ENCODE assay signal across 12 cellular contexts in genomic region chr9:89532478-89532877, GRCh38. TPM values are rescaled to one million over a fixed set of nuclear protein-coding genes. Genes with fewer than 3 reads are reported as not detected.
DNase-seq lines count a peak whose midpoint lies in the region; ATAC-seq and TF ChIP-seq lines count a peak whose summit lies in the region.
"Had no signal": no experiment of that assay in that cellular context is flagged by ENCODE, and none has a peak within 500 bp of the region (broad histone marks: within the 10 kb centered on the region; RNA-seq: fewer than 3 reads in every experiment).

No MANE protein-coding gene starts in this region.

- no peak for TF ChIP-seq CTCF in right lobe of liver (IDR thresholded peaks at IDR 0.05)

- no peaks in the 10 kb centered on the region for H3K9me3 ChIP-seq in right lobe of liver
- H3K9me3 ChIP-seq: psoas muscle had no signal

- no peak overlapping the region for H3K27ac ChIP-seq in right lobe of liver
- H3K27ac ChIP-seq: breast epithelium, psoas muscle had no signal

- ATAC-seq in activated CD4-positive, CD25-positive, alpha-beta regulatory T cell treated with anti-CD3 and anti-CD28 coated beads, Interleukin-2, amount 50 U/mL, for 24 hours, result peak; percentile 58 to 66
- peak in 3 of 4 donors; percentile 8 to 78 (median 21) for ATAC-seq in right lobe of liver
- peak; percentile 83 for ATAC-seq in stimulated activated naive CD8-positive, alpha-beta T cell treated with anti-CD3 and anti-CD28 coated beads, Interleukin-15, Interleukin-2, amounts not matched to agents 100 U/mL and 50 U/mL, for 24 hours
- ATAC-seq: psoas muscle had no signal

- H3K27me3 ChIP-seq in right lobe of liver, result no peaks in the 10 kb centered on the region
- H3K27me3 ChIP-seq: breast epithelium had no signal

- no peak for TF ChIP-seq POLR2A in right lobe of liver (IDR thresholded peaks at IDR 0.05)
- TF ChIP-seq POLR2A in erythroblast (IDR thresholded peaks at IDR 0.05; ENCODE audit: low read length), result no peak

- WGBS in right lobe of liver (ENCODE audit: insufficient coverage, low coverage, low lambda C conversion rate, missing lambda C conversion rate), result 38% methylated on average over 2 of the region's 4 CpGs

- H3K36me3 ChIP-seq in right lobe of liver, result no peaks in the 10 kb centered on the region
- H3K36me3 ChIP-seq: breast epithelium had no signal

- intact Hi-C loops in right lobe of liver (cut with DNase I), result loop anchor here in 1 of 2 donors (10.0 kb wide), 1 partner anchor 138 kb away; no protein-coding TSS in a partner anchor

- no peak for DNase-seq in activated CD4-positive, CD25-positive, alpha-beta regulatory T cell (lab: John Stamatoyannopoulos, UW)
- DNase-seq in activated T-cell treated with anti-CD3 and anti-CD28 coated beads, Interleukin-2, amount 50 U/mL, for 48 hours, result peak; percentile 60 to 67
- no peak for DNase-seq in right lobe of liver
- peak; percentile 55 for DNase-seq in stimulated activated naive CD8-positive, alpha-beta T cell treated with anti-CD3 and anti-CD28 coated beads, Interleukin-15, Interleukin-2, amounts not matched to agents 100 U/mL and 50 U/mL, for 24 hours
- no peak for DNase-seq in germinal center (ENCODE audit: low spot score)
- DNase-seq in NCI-H82 treated with DMSO at 0.1 percent for 48 hours (lab: John Stamatoyannopoulos, UW; ENCODE audit: unreplicated experiment), result no peak
- DNase-seq in erythroblast (lab: John Stamatoyannopoulos, UW), result no peak
- DNase-seq: hippocampal formation, NCI-H2107, psoas muscle had no signal

- no peak overlapping the region for H3K4me3 ChIP-seq in right lobe of liver
- H3K4me3 ChIP-seq: breast epithelium, psoas muscle had no signal

- peaks cover 0 to 8% (median 0%) of the 10 kb centered on the region in 4 donors for H3K4me1 ChIP-seq in right lobe of liver
- H3K4me1 ChIP-seq: breast epithelium, psoas muscle had no signal

RNA-seq across cellular contexts. Expression of gene SEMA4D, which starts 34.6 kb away (rescaled TPM):
- 1 to 10 TPM; 2.0 to 7.5 (median 3.5) TPM for total RNA-seq in right lobe of liver

Comparison
In these comparisons a context has a peak if more than half of its experiments do, and no peak if none do; other contexts are left out.
1. ATAC-seq: peak in every context shown above with its lines; median percentile 83 in stimulated activated naive CD8-positive, alpha-beta T cell treated with anti-CD3 and anti-CD28 coated beads, Interleukin-15, Interleukin-2, amounts not matched to agents 100 U/mL and 50 U/mL, for 24 hours; 62 in activated CD4-positive, CD25-positive, alpha-beta regulatory T cell treated with anti-CD3 and anti-CD28 coated beads, Interleukin-2, amount 50 U/mL, for 24 hours; 21 in right lobe of liver.
2. DNase-seq: peak in activated T-cell treated with anti-CD3 and anti-CD28 coated beads, Interleukin-2, amount 50 U/mL, for 48 hours (2 of 2) and stimulated activated naive CD8-positive, alpha-beta T cell treated with anti-CD3 and anti-CD28 coated beads, Interleukin-15, Interleukin-2, amounts not matched to agents 100 U/mL and 50 U/mL, for 24 hours (single experiment); none in activated CD4-positive, CD25-positive, alpha-beta regulatory T cell (0 of 4), right lobe of liver (0 of 3), germinal center (single experiment), NCI-H82 treated with DMSO at 0.1 percent for 48 hours (single experiment) and erythroblast (0 of 2).